Comparison of ENCODE assay signal across 24 cellular contexts in genomic region chr2:46169452-46169851, GRCh38.
"Had no signal": no experiment of that assay in that cellular context is flagged by ENCODE, and none has a peak within 500 bp of the region (broad histone marks: within the 10 kb centered on the region; RNA-seq: fewer than 3 reads in every experiment).

No MANE protein-coding gene starts in this region.

- H3K4me1 Mint-ChIP-seq: activated naive CD8-positive, alpha-beta T cell treated with anti-CD3 and anti-CD28 coated beads for 36 hours had no signal

- H3K36me3 Mint-ChIP-seq: activated naive CD8-positive, alpha-beta T cell treated with anti-CD3 and anti-CD28 coated beads for 36 hours; natural killer cell; neural progenitor cell had no signal

- H2AFZ ChIP-seq: neural progenitor cell had no signal

- H3K4me1 ChIP-seq: adrenal gland, body of pancreas had no signal

- H3K27ac ChIP-seq: adrenal gland, body of pancreas, neural progenitor cell, right atrium auricular region, spleen, suprapubic skin, transverse colon, uterus had no signal

- H3K4me3 Mint-ChIP-seq: activated naive CD8-positive, alpha-beta T cell treated with anti-CD3 and anti-CD28 coated beads for 36 hours; natural killer cell; neural progenitor cell had no signal

- H3K36me3 ChIP-seq: adrenal gland, neural progenitor cell, right atrium auricular region, suprapubic skin, transverse colon, uterus had no signal

- H3K9me3 ChIP-seq: adrenal gland, body of pancreas, right atrium auricular region, spleen, suprapubic skin, transverse colon, uterus had no signal

- H3K27ac Mint-ChIP-seq: activated naive CD8-positive, alpha-beta T cell treated with anti-CD3 and anti-CD28 coated beads for 36 hours; natural killer cell; neural progenitor cell had no signal

- H3K9me3 Mint-ChIP-seq: activated naive CD8-positive, alpha-beta T cell treated with anti-CD3 and anti-CD28 coated beads for 36 hours; natural killer cell; neural progenitor cell had no signal

- H3K27me3 ChIP-seq: adrenal gland, body of pancreas, neural progenitor cell, right atrium auricular region, spleen, suprapubic skin, transverse colon, uterus had no signal

- H3K9ac ChIP-seq: neural progenitor cell had no signal

- DNase-seq: activated CD4-positive, alpha-beta T cell treated with anti-CD3 and anti-CD28 coated beads for 4 hours; activated CD4-positive, alpha-beta T cell treated with anti-CD3 and anti-CD28 coated beads, Interleukin-2, amount 50 U/mL, for 4 hours; activated effector memory CD4-positive, alpha-beta T cell treated with Interleukin-2 at 50 U/mL for 16 hours; activated naive CD4-positive, alpha-beta T cell treated with Interleukin-2 at 50 U/mL for 16 hours; activated naive CD8-positive, alpha-beta T cell treated with anti-CD3 and anti-CD28 coated beads for 36 hours; activated T-cell treated with anti-CD3 and anti-CD28 coated beads for 4 hours; adrenal gland; aorta; body of pancreas; dermis blood vessel endothelial cell; effector CD4-positive, alpha-beta T cell; erythroblast; head of caudate nucleus; hypothalamus; natural killer cell; occipital lobe; spleen; stimulated activated naive CD4-positive, alpha-beta T cell; T-helper 2 cell; transverse colon; uterus had no signal

- H3K27me3 Mint-ChIP-seq: activated naive CD8-positive, alpha-beta T cell treated with anti-CD3 and anti-CD28 coated beads for 36 hours had no signal

- H3K4me3 ChIP-seq: adrenal gland, body of pancreas, neural progenitor cell, right atrium auricular region, spleen, suprapubic skin, transverse colon, uterus had no signal

- ATAC-seq: body of pancreas, natural killer cell had no signal

- H3K4me2 ChIP-seq: neural progenitor cell had no signal
